ENCODE assay signal across 8 cellular contexts in genomic region chr10:62268027-62268398, GRCh38. TPM values are rescaled to one million over a fixed set of nuclear protein-coding genes. Genes with fewer than 3 reads are reported as not detected.
DNase-seq lines count a peak whose midpoint lies in the region; ATAC-seq, FAIRE-seq and TF ChIP-seq lines count a peak whose summit lies in the region.

No MANE protein-coding gene starts in this region.

- H3K4me1 Mint-ChIP-seq in IgD-negative memory B cell: peaks cover 4 to 12% (median 10%) of the 10 kb centered on the region in 3 donors

- no peak for TF ChIP-seq POLR2A in K562 (conservative IDR thresholded peaks at IDR 0.05)

- no peaks in the 10 kb centered on the region for H4K20me1 ChIP-seq in K562 (replicated peaks; ENCODE audit: control insufficient read depth, insufficient read depth, low read length)

- H3K4me3 Mint-ChIP-seq in IgD-negative memory B cell: peak overlapping the region; percentile 35 to 92 (median 88)

- intact Hi-C loops in K562 (cut with micrococcal nuclease): no loop called here

- no peak for TF ChIP-seq EP300 in K562 (IDR thresholded peaks at IDR 0.05; ENCODE audit: low read length)

- 12% methylated on average over 18 of the region's 19 CpGs for WGBS in K562 (ENCODE audit: insufficient coverage, low coverage, missing lambda C conversion rate)

- peaks cover 2% of the 10 kb centered on the region for H3K36me3 Mint-ChIP-seq in IgD-negative memory B cell

- H3K79me2 ChIP-seq in K562 (ENCODE audit: control insufficient read depth, insufficient read depth, low read length): no peaks in the 10 kb centered on the region

- POLR2A ChIA-PET in K562 (lab: Yijun Ruan, JAX): no interaction called here

- CTCF ChIA-PET in K562 (lab: Yijun Ruan, JAX; ENCODE audit: low intra/inter-chr PET ratio): no interaction called here

- FAIRE-seq in K562 (lab: Jason Lieb, UNC): no peak

- no peak for TF ChIP-seq RAD21 in K562 (CRISPR knock-in tag; conservative IDR thresholded peaks at IDR 0.05 in 1 of 2, IDR thresholded peaks at IDR 0.05 in 1 of 2)

- peaks cover 23% of the 10 kb centered on the region for H3K27me3 Mint-ChIP-seq in IgD-negative memory B cell

- H3K9me1 ChIP-seq in K562 (ENCODE audit: control insufficient read depth, insufficient read depth, low read length): no peaks in the 10 kb centered on the region

- peak overlapping the region in 1 of 2 experiments; percentile 76; a peak in 2 of 4 replicates for H3K9ac ChIP-seq in K562 (ENCODE audit: insufficient read depth in 1 of 2, low read depth in 2 of 2, low read length in 2 of 2)

- H3K4me1 ChIP-seq in K562 (replicated peaks in 1 of 2; ENCODE audit: control insufficient read depth in 2 of 2, insufficient read depth in 2 of 2, low read length in 2 of 2): peaks cover 0 to 10% of the 10 kb centered on the region in 2 experiments; a peak in 3 of 5 replicates
- peaks cover 17% of the 10 kb centered on the region for H3K4me1 ChIP-seq in mononuclear cell (ENCODE audit: insufficient read depth, low read length)

- peaks cover 4 to 13% of the 10 kb centered on the region in 2 experiments for H3K27me3 ChIP-seq in K562 (ENCODE audit: control insufficient read depth in 2 of 2, insufficient read depth in 2 of 2, low read length in 2 of 2)
- peaks cover 35% of the 10 kb centered on the region for H3K27me3 ChIP-seq in mononuclear cell (ENCODE audit: insufficient read depth, low read length)

- H3K4me3 ChIP-seq in K562 (peak overlapping the region; percentile 45), mononuclear cell (ENCODE audit: low read length) (peak overlapping the region; percentile 50)

- no peak overlapping the region for H3K27ac Mint-ChIP-seq in IgD-negative memory B cell

- peak overlapping the region; percentile 67 for H2AFZ ChIP-seq in K562 (ENCODE audit: low read depth, low read length)

- H3K36me3 ChIP-seq in K562 (ENCODE audit: control insufficient read depth, insufficient read depth, low read length): no peaks in the 10 kb centered on the region

- no peak overlapping the region for H3K27ac ChIP-seq in K562 (ENCODE audit: extremely low read depth, low read depth, low read length)

- no peak for ATAC-seq in K562

- no TSS peak for BruUV-seq in K562 (replicated peaks; lab: Mats Ljungman, UMichigan)

- in situ Hi-C loops in K562 (cut with MboI) (no loop called here), GM13977 (cut with MboI; ENCODE audit: low pct_unique_long_range_greater_than_20kb, low sequenced_read_pairs, unreplicated experiment) (no loop called here)

- TF ChIP-seq CTCF in K562 (IDR thresholded peaks at IDR 0.05 in 2 of 3, conservative IDR thresholded peaks at IDR 0.05 in 1 of 3; ENCODE audit: insufficient read depth in 2 of 3, low read depth in 1 of 3, low read length in 3 of 3) (no peak), GM13977 (IDR thresholded peaks at IDR 0.05; ENCODE audit: extremely low read depth, insufficient read depth, missing control alignments) (no peak)

- no peaks in the 10 kb centered on the region for H3K9me3 Mint-ChIP-seq in IgD-negative memory B cell

- H3K4me2 ChIP-seq in K562 (ENCODE audit: insufficient read depth, low read length): peak overlapping the region; percentile 67

- H3K9me3 ChIP-seq in K562 (replicated peaks; ENCODE audit: control insufficient read depth, insufficient read depth, low read depth, low read length) (no peaks in the 10 kb centered on the region), mononuclear cell (ENCODE audit: low read depth, low read length) (no peaks in the 10 kb centered on the region)

- DNase-seq in Daoy (ENCODE audit: low read depth): peak; percentile 9
- no peak for DNase-seq in K562 (ENCODE audit: extremely low read depth in 1 of 4, low spot score in 3 of 4)
- DNase-seq in HuH-7.5 (ENCODE audit: low spot score): no peak
- no peak for DNase-seq in occipital lobe (lab: John Stamatoyannopoulos, UW)
- no peak for DNase-seq in GM13977 (ENCODE audit: low spot score)
- DNase-seq in NCI-H446 (lab: John Stamatoyannopoulos, UW): no peak

TF ChIP-seq in K562, 482 proteins besides CTCF, POLR2A, EP300 and RAD21:
- TF ChIP-seq STAG1 (CRISPR knock-in tag; IDR thresholded peaks at IDR 0.05; ENCODE audit: borderline replicate concordance) (0 out of 2 replicates have a peak, but pooled peaks have one; percentile 20), MTA3 (IDR thresholded peaks at IDR 0.05; ENCODE audit: borderline replicate concordance) (0 out of 2 replicates have a peak, but pooled peaks have one; percentile 15), ZNF12 (CRISPR knock-in tag; IDR thresholded peaks at IDR 0.05) (no peak), CREB3 (tag; conservative IDR thresholded peaks at IDR 0.05; ENCODE audit: low read depth) (no peak)

RNA-seq across cellular contexts. Expression of gene RTKN2, which starts 0.6 kb away (rescaled TPM):
- 4.7 and 8.5 TPM in 2 replicates for total RNA-seq in Daoy (2014; rRNA removed; shearing (Covaris generic))
- polyA plus RNA-seq in IgD-negative memory B cell (0.05 TPM), K562 (2011; rRNA removed) (0.08 and 0.12 TPM in 2 replicates), K562 (2014; fragmentation: Illumina TruSeq; extraction: Trizol) (not detected in 2 replicates), K562 (2014; fragmentation: Nextera tagmentation; extraction: Ambion mirVana) (under 1 TPM; 0.03 TPM), K562 (2014; rRNA removed) (0.05 and 0.35 TPM in 2 replicates)
- not detected in 2 replicates for total RNA-seq in K562 (2011; cell fraction: chromatin; rRNA removed; ENCODE audit: low replicate concordance)
- not detected in 2 replicates for total RNA-seq in K562 (2011; cell fraction: nucleolus; rRNA removed)
- total RNA-seq in K562 (2011; cell fraction: nucleoplasm; rRNA removed): not detected in 2 replicates
- total RNA-seq in K562 (2014; rRNA removed) (not detected in 2 replicates), K562 (2014; rRNA removed; fragmentation: Illumina TruSeq; extraction: Trizol) (0.10 and 0.11 TPM in 2 replicates), K562 (2015; rRNA removed; fragmentation: Illumina TruSeq; extraction: Trizol) (0.04 and 0.08 TPM in 2 replicates), K562 (2021) (0.09 and 0.18 TPM in 2 replicates), mononuclear cell (9.8 TPM), occipital lobe (7.5 TPM)
- 0.01 TPM in 1 of 2 replicates, not detected in the other for polyA plus RNA-seq in K562 (2011; cell fraction: cytosol; rRNA removed)
- 0.06 and 0.07 TPM in 2 replicates for polyA plus RNA-seq in K562 (2011; cell fraction: nucleus; rRNA removed)
- polyA plus RNA-seq in K562 (2012): 0.13 and 0.33 TPM in 2 replicates
- 0.18 and 0.21 TPM in 2 replicates for polyA minus RNA-seq in K562 (2011; rRNA and poly(A)+ RNA removed)
- polyA minus RNA-seq in K562 (2011; cell fraction: cytosol; rRNA and poly(A)+ RNA removed): not detected in 2 replicates
- polyA minus RNA-seq in K562 (2011; cell fraction: nucleus; rRNA and poly(A)+ RNA removed): 0.13 and 0.44 TPM in 2 replicates
